9 cellular contexts compared by ENCODE assay signal in genomic region chr11:7578276-7578955, GRCh38.
DNase-seq lines count a peak whose midpoint lies in the region; ATAC-seq, FAIRE-seq and TF ChIP-seq lines count a peak whose summit lies in the region.
"Had no signal": no experiment of that assay in that cellular context is flagged by ENCODE, and none has a peak within 500 bp of the region (broad histone marks: within the 10 kb centered on the region; RNA-seq: fewer than 3 reads in every experiment).

No MANE protein-coding gene starts in this region.

- intact Hi-C loops in K562 (cut with micrococcal nuclease), result no loop called here
- intact Hi-C loops in right lobe of liver (cut with DNase I), result loop anchor here in 1 of 2 donors (10.0 kb wide), 1 partner anchor 76 kb away; no protein-coding TSS in a partner anchor

- peak overlapping the region; percentile 60 for H3K4me3 Mint-ChIP-seq in activated naive CD8-positive, alpha-beta T cell
- no peak overlapping the region for H3K4me3 Mint-ChIP-seq in activated naive CD8-positive, alpha-beta T cell treated with anti-CD3 and anti-CD28 coated beads for 36 hours
- peak overlapping the region; percentile 86 for H3K4me3 Mint-ChIP-seq in type B pancreatic cell

- no peak overlapping the region; the same call in 1 of the 2 replicates for H2AFZ ChIP-seq in K562 (ENCODE audit: low read depth, low read length)

- no peaks in the 10 kb centered on the region for H3K9me1 ChIP-seq in K562 (ENCODE audit: control insufficient read depth, insufficient read depth, low read length)

- TF ChIP-seq EP300 in K562 (IDR thresholded peaks at IDR 0.05; ENCODE audit: low read length), result no peak

- CTCF ChIA-PET in K562 (lab: Yijun Ruan, JAX; ENCODE audit: low intra/inter-chr PET ratio), result no interaction called here

- H3K27me3 ChIP-seq in K562 (ENCODE audit: control insufficient read depth in 2 of 2, insufficient read depth in 2 of 2, low read length in 2 of 2) (peaks cover 6 to 29% of the 10 kb centered on the region in 2 experiments), right lobe of liver (no peaks in the 10 kb centered on the region)

- H3K9ac ChIP-seq in K562 (ENCODE audit: insufficient read depth in 1 of 2, low read depth in 2 of 2, low read length in 2 of 2), result no peak overlapping the region

- H3K4me2 ChIP-seq in K562 (ENCODE audit: insufficient read depth, low read length), result no peak overlapping the region

- H3K27ac ChIP-seq in K562 (ENCODE audit: extremely low read depth, low read depth, low read length) (no peak overlapping the region), right lobe of liver (peak overlapping the region in 1 of 3 donors; percentile 69)

- no peak overlapping the region for H3K4me3 ChIP-seq in K562
- no peak overlapping the region for H3K4me3 ChIP-seq in right lobe of liver

- H3K36me3 ChIP-seq in K562 (ENCODE audit: control insufficient read depth, insufficient read depth, low read length) (no peaks in the 10 kb centered on the region), right lobe of liver (no peaks in the 10 kb centered on the region)

- no peak for TF ChIP-seq RAD21 in K562 (CRISPR knock-in tag; conservative IDR thresholded peaks at IDR 0.05 in 1 of 2, IDR thresholded peaks at IDR 0.05 in 1 of 2)

- no peaks in the 10 kb centered on the region for H3K79me2 ChIP-seq in K562 (ENCODE audit: control insufficient read depth, insufficient read depth, low read length)

- H3K9me3 ChIP-seq in K562 (replicated peaks; ENCODE audit: control insufficient read depth, insufficient read depth, low read depth, low read length) (no peaks in the 10 kb centered on the region), right lobe of liver (no peaks in the 10 kb centered on the region)

- ATAC-seq in K562 (no peak), right lobe of liver (no peak)

- no peak for DNase-seq in activated naive CD8-positive, alpha-beta T cell treated with anti-CD3 and anti-CD28 coated beads for 36 hours
- DNase-seq in K562 (ENCODE audit: extremely low read depth in 1 of 4, low spot score in 3 of 4) (no peak), midbrain (lab: John Stamatoyannopoulos, UW) (peak; percentile 61), type B pancreatic cell (ENCODE audit: extremely low spot score, unreplicated experiment) (no peak), right lobe of liver (no peak), hippocampal formation (lab: John Stamatoyannopoulos, UW) (no peak)
- DNase-seq in stimulated activated CD4-positive, alpha-beta T cell treated with anti-CD3 and anti-CD28 coated beads, Interleukin-4, amount 100 ng/mL, for 24 hours, result no peak
- DNase-seq: glutamatergic neuron had no signal

- H3K36me3 Mint-ChIP-seq in activated naive CD8-positive, alpha-beta T cell, result peaks cover 10% of the 10 kb centered on the region
- H3K36me3 Mint-ChIP-seq in activated naive CD8-positive, alpha-beta T cell treated with anti-CD3 and anti-CD28 coated beads for 36 hours, result peaks cover 7% of the 10 kb centered on the region
- H3K36me3 Mint-ChIP-seq in type B pancreatic cell, result peaks cover 4% of the 10 kb centered on the region

- H3K27ac Mint-ChIP-seq in activated naive CD8-positive, alpha-beta T cell, result no peak overlapping the region
- no peak overlapping the region for H3K27ac Mint-ChIP-seq in activated naive CD8-positive, alpha-beta T cell treated with anti-CD3 and anti-CD28 coated beads for 36 hours
- peak overlapping the region; percentile 93 for H3K27ac Mint-ChIP-seq in type B pancreatic cell

- no TSS peak for BruUV-seq in K562 (replicated peaks; lab: Mats Ljungman, UMichigan)

- in situ Hi-C loops in K562 (cut with MboI), result no loop called here

- no peak for FAIRE-seq in K562 (lab: Jason Lieb, UNC)

- 5% methylated on average over 9 of the region's 9 CpGs for whole genome bisulfite sequencing in K562 (ENCODE audit: insufficient coverage, low coverage, missing lambda C conversion rate)
- 48% methylated on average over 8 of the region's 9 CpGs for WGBS in right lobe of liver (ENCODE audit: insufficient coverage, low coverage, low lambda C conversion rate, missing lambda C conversion rate)

- H3K9me3 Mint-ChIP-seq in activated naive CD8-positive, alpha-beta T cell (ENCODE audit: low read depth), result no peaks in the 10 kb centered on the region
- H3K9me3 Mint-ChIP-seq in activated naive CD8-positive, alpha-beta T cell treated with anti-CD3 and anti-CD28 coated beads for 36 hours, result no peaks in the 10 kb centered on the region
- no peaks in the 10 kb centered on the region for H3K9me3 Mint-ChIP-seq in type B pancreatic cell

- TF ChIP-seq POLR2A in K562 (conservative IDR thresholded peaks at IDR 0.05), result no peak
- TF ChIP-seq POLR2A in right lobe of liver (IDR thresholded peaks at IDR 0.05), result no peak

- H3K27me3 Mint-ChIP-seq in activated naive CD8-positive, alpha-beta T cell, result peaks cover 2% of the 10 kb centered on the region
- H3K27me3 Mint-ChIP-seq in activated naive CD8-positive, alpha-beta T cell treated with anti-CD3 and anti-CD28 coated beads for 36 hours, result peaks cover 16% of the 10 kb centered on the region
- H3K27me3 Mint-ChIP-seq in type B pancreatic cell, result no peaks in the 10 kb centered on the region

- H3K4me1 ChIP-seq in K562 (replicated peaks in 1 of 2; ENCODE audit: control insufficient read depth in 2 of 2, insufficient read depth in 2 of 2, low read length in 2 of 2), result no peaks in the 10 kb centered on the region; a peak in 3 of 5 replicates
- H3K4me1 ChIP-seq in right lobe of liver, result peaks cover 0 to 41% (median 20%) of the 10 kb centered on the region in 4 donors

- POLR2A ChIA-PET in K562 (lab: Yijun Ruan, JAX), result no interaction called here

- H3K4me1 Mint-ChIP-seq in activated naive CD8-positive, alpha-beta T cell (ENCODE audit: low read depth), result peaks cover 45% of the 10 kb centered on the region
- peaks cover 65% of the 10 kb centered on the region for H3K4me1 Mint-ChIP-seq in activated naive CD8-positive, alpha-beta T cell treated with anti-CD3 and anti-CD28 coated beads for 36 hours
- H3K4me1 Mint-ChIP-seq in type B pancreatic cell (ENCODE audit: unreplicated experiment), result peaks cover 84% of the 10 kb centered on the region

- TF ChIP-seq CTCF in K562 (IDR thresholded peaks at IDR 0.05 in 2 of 3, conservative IDR thresholded peaks at IDR 0.05 in 1 of 3; ENCODE audit: insufficient read depth in 2 of 3, low read depth in 1 of 3, low read length in 3 of 3) (no peak), type B pancreatic cell (conservative IDR thresholded peaks at IDR 0.05) (no peak), right lobe of liver (IDR thresholded peaks at IDR 0.05) (no peak)

- H4K20me1 ChIP-seq in K562 (replicated peaks; ENCODE audit: control insufficient read depth, insufficient read depth, low read length), result no peaks in the 10 kb centered on the region

TF ChIP-seq in K562, 482 proteins besides CTCF, POLR2A, EP300 and RAD21:
- TF ChIP-seq GABPA (tag; conservative IDR thresholded peaks at IDR 0.05; ENCODE audit: low read depth) (peak; percentile 53; the same call in 1 of the 2 replicates), TCFL5 (CRISPR knock-in tag; conservative IDR thresholded peaks at IDR 0.05) (no peak), ZNF354B (CRISPR knock-in tag; IDR thresholded peaks at IDR 0.05) (no peak), STAT5A (IDR thresholded peaks at IDR 0.05; ENCODE audit: borderline replicate concordance, low read length) (no peak)
- TF ChIP-seq, protein P1, sequence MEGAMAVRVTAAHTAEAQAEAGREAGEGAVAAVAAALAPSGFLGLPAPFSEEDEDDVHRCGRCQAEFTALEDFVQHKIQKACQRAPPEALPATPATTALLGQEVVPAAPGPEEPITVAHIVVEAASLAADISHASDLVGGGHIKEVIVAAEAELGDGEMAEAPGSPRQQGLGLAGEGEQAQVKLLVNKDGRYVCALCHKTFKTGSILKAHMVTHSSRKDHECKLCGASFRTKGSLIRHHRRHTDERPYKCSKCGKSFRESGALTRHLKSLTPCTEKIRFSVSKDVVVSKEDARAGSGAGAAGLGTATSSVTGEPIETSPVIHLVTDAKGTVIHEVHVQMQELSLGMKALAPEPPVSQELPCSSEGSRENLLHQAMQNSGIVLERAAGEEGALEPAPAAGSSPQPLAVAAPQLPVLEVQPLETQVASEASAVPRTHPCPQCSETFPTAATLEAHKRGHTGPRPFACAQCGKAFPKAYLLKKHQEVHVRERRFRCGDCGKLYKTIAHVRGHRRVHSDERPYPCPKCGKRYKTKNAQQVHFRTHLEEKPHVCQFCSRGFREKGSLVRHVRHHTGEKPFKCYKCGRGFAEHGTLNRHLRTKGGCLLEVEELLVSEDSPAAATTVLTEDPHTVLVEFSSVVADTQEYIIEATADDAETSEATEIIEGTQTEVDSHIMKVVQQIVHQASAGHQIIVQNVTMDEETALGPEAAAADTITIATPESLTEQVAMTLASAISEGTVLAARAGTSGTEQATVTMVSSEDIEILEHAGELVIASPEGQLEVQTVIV (CRISPR knock-in tag; IDR thresholded peaks at IDR 0.05; ENCODE audit: borderline replicate concordance), result no peak
- TF ChIP-seq, protein P2, sequence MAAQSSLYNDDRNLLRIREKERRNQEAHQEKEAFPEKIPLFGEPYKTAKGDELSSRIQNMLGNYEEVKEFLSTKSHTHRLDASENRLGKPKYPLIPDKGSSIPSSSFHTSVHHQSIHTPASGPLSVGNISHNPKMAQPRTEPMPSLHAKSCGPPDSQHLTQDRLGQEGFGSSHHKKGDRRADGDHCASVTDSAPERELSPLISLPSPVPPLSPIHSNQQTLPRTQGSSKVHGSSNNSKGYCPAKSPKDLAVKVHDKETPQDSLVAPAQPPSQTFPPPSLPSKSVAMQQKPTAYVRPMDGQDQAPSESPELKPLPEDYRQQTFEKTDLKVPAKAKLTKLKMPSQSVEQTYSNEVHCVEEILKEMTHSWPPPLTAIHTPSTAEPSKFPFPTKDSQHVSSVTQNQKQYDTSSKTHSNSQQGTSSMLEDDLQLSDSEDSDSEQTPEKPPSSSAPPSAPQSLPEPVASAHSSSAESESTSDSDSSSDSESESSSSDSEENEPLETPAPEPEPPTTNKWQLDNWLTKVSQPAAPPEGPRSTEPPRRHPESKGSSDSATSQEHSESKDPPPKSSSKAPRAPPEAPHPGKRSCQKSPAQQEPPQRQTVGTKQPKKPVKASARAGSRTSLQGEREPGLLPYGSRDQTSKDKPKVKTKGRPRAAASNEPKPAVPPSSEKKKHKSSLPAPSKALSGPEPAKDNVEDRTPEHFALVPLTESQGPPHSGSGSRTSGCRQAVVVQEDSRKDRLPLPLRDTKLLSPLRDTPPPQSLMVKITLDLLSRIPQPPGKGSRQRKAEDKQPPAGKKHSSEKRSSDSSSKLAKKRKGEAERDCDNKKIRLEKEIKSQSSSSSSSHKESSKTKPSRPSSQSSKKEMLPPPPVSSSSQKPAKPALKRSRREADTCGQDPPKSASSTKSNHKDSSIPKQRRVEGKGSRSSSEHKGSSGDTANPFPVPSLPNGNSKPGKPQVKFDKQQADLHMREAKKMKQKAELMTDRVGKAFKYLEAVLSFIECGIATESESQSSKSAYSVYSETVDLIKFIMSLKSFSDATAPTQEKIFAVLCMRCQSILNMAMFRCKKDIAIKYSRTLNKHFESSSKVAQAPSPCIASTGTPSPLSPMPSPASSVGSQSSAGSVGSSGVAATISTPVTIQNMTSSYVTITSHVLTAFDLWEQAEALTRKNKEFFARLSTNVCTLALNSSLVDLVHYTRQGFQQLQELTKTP (IDR thresholded peaks at IDR 0.05; ENCODE audit: low read depth in 1 of 2, partially characterized antibody in 2 of 2), result no peak
